In the genomic region with DNA sequence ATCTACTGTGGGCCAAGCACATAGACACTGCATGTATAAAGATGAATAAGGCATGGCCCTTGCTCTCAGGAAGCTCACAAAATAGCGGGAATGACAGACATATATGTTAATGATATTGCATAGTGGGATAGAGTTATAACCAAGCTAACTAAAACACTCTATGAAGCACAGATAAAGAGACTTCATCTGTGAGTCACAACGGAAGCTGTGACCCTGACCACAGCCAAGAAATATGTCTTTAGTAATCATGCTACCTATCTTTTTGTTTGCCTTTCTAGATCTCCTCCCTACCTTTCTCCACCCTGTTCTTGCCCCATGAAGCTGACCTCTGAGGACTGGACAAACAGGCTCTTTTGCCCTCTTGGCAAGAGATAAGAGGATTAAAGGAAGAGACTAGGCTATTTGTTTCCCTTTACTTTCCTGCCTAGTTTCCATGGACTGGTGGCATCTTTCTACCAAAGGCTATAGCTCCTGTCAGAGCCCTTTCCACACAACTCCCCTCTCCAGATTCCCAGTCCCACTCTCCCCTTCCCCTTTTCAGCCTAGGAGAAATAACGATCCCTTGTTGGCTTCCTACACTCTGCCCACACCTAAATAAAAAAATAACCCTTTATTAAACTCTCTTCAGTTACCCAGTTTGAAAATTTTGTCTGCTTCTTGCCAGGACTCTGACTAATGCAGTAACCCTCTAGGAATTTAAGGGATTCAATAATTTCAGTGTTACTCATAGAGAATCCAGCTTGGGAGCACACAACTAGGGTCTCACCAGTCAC, we compare ENCODE assay signal across 8 cellular contexts.
DNase-seq lines count a peak whose midpoint lies in the region; ATAC-seq, FAIRE-seq and TF ChIP-seq lines count a peak whose summit lies in the region.

No MANE protein-coding gene starts in this region.

- H2BK15ac ChIP-seq in neuronal stem cell (ENCODE audit: low read length): no peak overlapping the region

- no peak overlapping the region for H3K18ac ChIP-seq in neuronal stem cell (ENCODE audit: low read length)

- POLR2A ChIA-PET in Panc1 (lab: Charles Lee): no interaction called here
- POLR2A ChIA-PET in endothelial cell of umbilical vein (lab: Charles Lee): no interaction called here
- POLR2A ChIA-PET in CD8-positive, alpha-beta T cell (lab: Charles Lee): no interaction called here

- H2BK120ac ChIP-seq in neuronal stem cell (ENCODE audit: low read depth, low read length): no peak overlapping the region

- no peak overlapping the region for H2BK5ac ChIP-seq in neuronal stem cell (ENCODE audit: low read length)

- H3K14ac ChIP-seq in neuronal stem cell (ENCODE audit: low read length): no peak overlapping the region

- no peak overlapping the region for H3K4ac ChIP-seq in neuronal stem cell (ENCODE audit: low read length)

- H3K27ac ChIP-seq in Panc1 (ENCODE audit: low read length): no peak overlapping the region
- H3K27ac ChIP-seq in endothelial cell of umbilical vein (ENCODE audit: insufficient read depth, low read depth, low read length): peak overlapping the region; percentile 80
- H3K27ac ChIP-seq in neuronal stem cell (replicated peaks; ENCODE audit: low read length): peak overlapping the region; percentile 16
- no peak overlapping the region for H3K27ac ChIP-seq in CD8-positive, alpha-beta T cell (ENCODE audit: low read depth, low read length)

- no peak overlapping the region for H3K4me3 ChIP-seq in Panc1 (ENCODE audit: low read depth in 2 of 2, low read length in 2 of 2)
- H3K4me3 ChIP-seq in endothelial cell of umbilical vein (replicated peaks in 1 of 3; ENCODE audit: insufficient read depth in 1 of 3, low read depth in 1 of 3, low read length in 3 of 3): no peak overlapping the region
- H3K4me3 ChIP-seq in neuronal stem cell (ENCODE audit: low read length in 2 of 2): no peak overlapping the region
- no peak overlapping the region for H3K4me3 ChIP-seq in CD8-positive, alpha-beta T cell (ENCODE audit: low read depth, low read length)

- H3K4me1 Mint-ChIP-seq in CD8-positive, alpha-beta T cell (ENCODE audit: low read depth): no peaks in the 10 kb centered on the region

- no peak overlapping the region for H2AFZ ChIP-seq in endothelial cell of umbilical vein (ENCODE audit: low read depth, low read length)
- H2AFZ ChIP-seq in neuronal stem cell (ENCODE audit: low read length): no peak overlapping the region

- H3K9me3 Mint-ChIP-seq in CD8-positive, alpha-beta T cell: no peaks in the 10 kb centered on the region

- H4K91ac ChIP-seq in neuronal stem cell (ENCODE audit: low read depth, low read length, poor library complexity): no peak overlapping the region

- no peak overlapping the region for H3K4me3 Mint-ChIP-seq in CD8-positive, alpha-beta T cell

- no peaks in the 10 kb centered on the region for H4K20me1 ChIP-seq in endothelial cell of umbilical vein (replicated peaks; ENCODE audit: control insufficient read depth, extremely low read depth, insufficient read depth, low read length)

- peak; percentile 64 for DNase-seq in Panc1 (ENCODE audit: low read depth, low spot score)
- peak; percentile 62 for DNase-seq in endothelial cell of umbilical vein (ENCODE audit: low read depth, low spot score)
- no peak for DNase-seq in neuronal stem cell (ENCODE audit: low spot score)
- no peak for DNase-seq in activated T-cell treated with anti-CD3 and anti-CD28 coated beads, Interleukin-2, amount 50 U/mL, for 1 hour
- DNase-seq in CD8-positive, alpha-beta T cell: no peak
- no peak for DNase-seq in stimulated activated CD4-positive, alpha-beta T cell treated with anti-CD3 and anti-CD28 coated beads, Interleukin-15, amount 100 ng/mL, for 24 hours
- DNase-seq in superior temporal gyrus (ENCODE audit: extremely low spot score): no peak

- in situ Hi-C loops in Panc1 (cut with HindIII; ENCODE audit: low pct_unique_long_range_greater_than_20kb, low sequenced_read_pairs): no loop called here

- H3K79me1 ChIP-seq in neuronal stem cell (ENCODE audit: low read depth, low read length): no peaks in the 10 kb centered on the region

- H3K4me1 ChIP-seq in Panc1 (ENCODE audit: control insufficient read depth, insufficient read depth, low read length) (no peaks in the 10 kb centered on the region; the same call in 1 of the 2 replicates), endothelial cell of umbilical vein (ENCODE audit: control insufficient read depth, extremely low read depth, insufficient read depth, low read length) (peaks cover 40% of the 10 kb centered on the region), neuronal stem cell (ENCODE audit: control insufficient read depth in 2 of 2, insufficient read depth in 1 of 2, low read depth in 1 of 2, low read length in 2 of 2) (no peaks in the 10 kb centered on the region)
- H3K4me1 ChIP-seq in CD8-positive, alpha-beta T cell (ENCODE audit: insufficient read depth, low read length): no peaks in the 10 kb centered on the region

- H3K36me3 Mint-ChIP-seq in CD8-positive, alpha-beta T cell: no peaks in the 10 kb centered on the region

- dilution Hi-C loops in endothelial cell of umbilical vein (cut with MboI; ENCODE audit: extremely low pct_ligation_motif_present, low sequenced_read_pairs): no loop called here

- no peak for TF ChIP-seq CTCF in Panc1 (IDR thresholded peaks at IDR 0.05)
- no peak for TF ChIP-seq CTCF in endothelial cell of umbilical vein (IDR thresholded peaks at IDR 0.05; ENCODE audit: extremely low read depth in 1 of 2, insufficient read depth in 1 of 2, low read depth in 1 of 2, low read length in 2 of 2)
- no peak for TF ChIP-seq CTCF in CD8-positive, alpha-beta T cell (IDR thresholded peaks at IDR 0.05)

- H3K27ac Mint-ChIP-seq in CD8-positive, alpha-beta T cell: no peak overlapping the region

- FAIRE-seq in endothelial cell of umbilical vein (lab: Jason Lieb, UNC): peak; percentile 87

- CTCF ChIA-PET in Panc1 (lab: Charles Lee): no interaction called here
- CTCF ChIA-PET in endothelial cell of umbilical vein (lab: Charles Lee): interaction anchor here (0.7 to 1.0 kb wide), 6 partner anchors 22 to 475 kb away, joined by 3 to 4 read pairs (median 3); no protein-coding TSS in a partner anchor
- CTCF ChIA-PET in CD8-positive, alpha-beta T cell (lab: Charles Lee): interaction anchor here (1.0 kb wide), 1 partner anchor 19 kb away, joined by 3 read pairs; no protein-coding TSS in a partner anchor

- ATAC-seq in GM18867 (IDR thresholded peaks at IDR 0.05; ENCODE audit: unreplicated experiment): peak; percentile 69
- peak; percentile 86 for ATAC-seq in Panc1
- no peak for ATAC-seq in CD8-positive, alpha-beta T cell

- TF ChIP-seq POLR2A in endothelial cell of umbilical vein (IDR thresholded peaks at IDR 0.05; ENCODE audit: low read depth, low read length): no peak

- H3K79me2 ChIP-seq in endothelial cell of umbilical vein (ENCODE audit: control insufficient read depth, insufficient read depth, low read length): no peaks in the 10 kb centered on the region

- H2AK5ac ChIP-seq in neuronal stem cell (ENCODE audit: low read depth, low read length): no peak overlapping the region

- H3K9ac ChIP-seq in endothelial cell of umbilical vein (replicated peaks; ENCODE audit: extremely low read depth, insufficient read depth, low read length) (peak overlapping the region; percentile 25), neuronal stem cell (ENCODE audit: low read depth, low read length, poor library complexity) (no peak overlapping the region)

- H3K36me3 ChIP-seq in Panc1 (ENCODE audit: control insufficient read depth, insufficient read depth, low read length) (no peaks in the 10 kb centered on the region), endothelial cell of umbilical vein (ENCODE audit: control insufficient read depth in 2 of 2, extremely low read depth in 1 of 2, insufficient read depth in 2 of 2, low read length in 2 of 2) (no peaks in the 10 kb centered on the region), neuronal stem cell (replicated peaks in 1 of 2; ENCODE audit: control insufficient read depth in 2 of 2, insufficient read depth in 2 of 2, low read length in 2 of 2) (no peaks in the 10 kb centered on the region)
- no peaks in the 10 kb centered on the region for H3K36me3 ChIP-seq in CD8-positive, alpha-beta T cell (ENCODE audit: insufficient read depth, low read length)

- H2BK12ac ChIP-seq in neuronal stem cell (ENCODE audit: low read length): no peak overlapping the region

- H3K23ac ChIP-seq in neuronal stem cell (ENCODE audit: low read depth, low read length, poor library complexity): no peak overlapping the region

- no peak overlapping the region for H4K8ac ChIP-seq in neuronal stem cell (ENCODE audit: low read depth, low read length)

- no CpG with 5 or more reads among the region's 3 CpGs for WGBS in neuronal stem cell (ENCODE audit: extremely low coverage in 2 of 2, insufficient read length in 2 of 2, insufficient replicate concordance in 1 of 2), 2 donors

- H3K27me3 ChIP-seq in Panc1 (ENCODE audit: control insufficient read depth, insufficient read depth, low read length) (no peaks in the 10 kb centered on the region), endothelial cell of umbilical vein (ENCODE audit: control insufficient read depth in 2 of 2, insufficient read depth in 2 of 2, low read length in 2 of 2) (no peaks in the 10 kb centered on the region), neuronal stem cell (ENCODE audit: control insufficient read depth in 3 of 3, insufficient read depth in 3 of 3, low read depth in 1 of 3, low read length in 3 of 3) (no peaks in the 10 kb centered on the region)
- H3K27me3 ChIP-seq in CD8-positive, alpha-beta T cell (ENCODE audit: insufficient read depth, low read length): no peaks in the 10 kb centered on the region

- no TSS peak for BruUV-seq in Panc1 (replicated peaks; lab: Mats Ljungman, UMichigan)
- BruUV-seq in endothelial cell of umbilical vein (replicated peaks; lab: Mats Ljungman, UMichigan): no TSS peak

- H3K9me1 ChIP-seq in endothelial cell of umbilical vein (replicated peaks; ENCODE audit: control insufficient read depth, extremely low read depth, insufficient read depth, low read length): no peaks in the 10 kb centered on the region

- intact Hi-C loops in Panc1 (cut with micrococcal nuclease; ENCODE audit: unreplicated experiment) (no loop called here), endothelial cell of umbilical vein (cut with micrococcal nuclease) (loop anchor here (1.0 to 5.0 kb wide), 2 partner anchors 230 to 505 kb away; a partner anchor contains a TSS)
- intact Hi-C loops in CD8-positive, alpha-beta T cell (cut with DNase I, micrococcal nuclease): no loop called here

- no peaks in the 10 kb centered on the region for H3K27me3 Mint-ChIP-seq in CD8-positive, alpha-beta T cell (ENCODE audit: low read depth)

- H3K4me2 ChIP-seq in endothelial cell of umbilical vein (ENCODE audit: insufficient read depth, low read length) (peak overlapping the region; percentile 48), neuronal stem cell (ENCODE audit: insufficient read depth, low read length, poor library complexity, severe bottlenecking) (no peak overlapping the region)

- H3K9me3 ChIP-seq in Panc1 (ENCODE audit: control insufficient read depth, insufficient read depth, low read depth, low read length) (no peaks in the 10 kb centered on the region), endothelial cell of umbilical vein (replicated peaks; ENCODE audit: control insufficient read depth, insufficient read depth, low read length) (no peaks in the 10 kb centered on the region), neuronal stem cell (replicated peaks in 1 of 2; ENCODE audit: control insufficient read depth in 2 of 2, insufficient read depth in 1 of 2, low read depth in 1 of 2, low read length in 2 of 2) (no peaks in the 10 kb centered on the region)
- no peaks in the 10 kb centered on the region for H3K9me3 ChIP-seq in CD8-positive, alpha-beta T cell (ENCODE audit: low read length)

Comparison
In these comparisons a context has a peak if more than half of its experiments do, and no peak if none do; other contexts are left out.
1. DNase-seq: peak in Panc1 (single experiment) and endothelial cell of umbilical vein (single experiment); none in neuronal stem cell (single experiment), activated T-cell treated with anti-CD3 and anti-CD28 coated beads, Interleukin-2, amount 50 U/mL, for 1 hour (single experiment), CD8-positive, alpha-beta T cell (0 of 7), stimulated activated CD4-positive, alpha-beta T cell treated with anti-CD3 and anti-CD28 coated beads, Interleukin-15, amount 100 ng/mL, for 24 hours (single experiment) and superior temporal gyrus (single experiment).
2. H3K27ac ChIP-seq: peak in endothelial cell of umbilical vein (single experiment) and neuronal stem cell (single experiment); none in Panc1 (single experiment) and CD8-positive, alpha-beta T cell (single experiment).